Comparison of ENCODE assay signal across 1 cellular context in genomic region chr2:22694856-22695255, GRCh38.
TF ChIP-seq lines count a peak whose summit lies in the region.

No MANE protein-coding gene starts in this region.

TF ChIP-seq in GM23338, 12 proteins besides CTCF, POLR2A, EP300 and RAD21 (continued from another document):
- peak; percentile 75; the same call in 1 of the 2 replicates for TF ChIP-seq ZNF462 (CRISPR knock-in tag; IDR thresholded peaks at IDR 0.05)
- TF ChIP-seq, protein P1, sequence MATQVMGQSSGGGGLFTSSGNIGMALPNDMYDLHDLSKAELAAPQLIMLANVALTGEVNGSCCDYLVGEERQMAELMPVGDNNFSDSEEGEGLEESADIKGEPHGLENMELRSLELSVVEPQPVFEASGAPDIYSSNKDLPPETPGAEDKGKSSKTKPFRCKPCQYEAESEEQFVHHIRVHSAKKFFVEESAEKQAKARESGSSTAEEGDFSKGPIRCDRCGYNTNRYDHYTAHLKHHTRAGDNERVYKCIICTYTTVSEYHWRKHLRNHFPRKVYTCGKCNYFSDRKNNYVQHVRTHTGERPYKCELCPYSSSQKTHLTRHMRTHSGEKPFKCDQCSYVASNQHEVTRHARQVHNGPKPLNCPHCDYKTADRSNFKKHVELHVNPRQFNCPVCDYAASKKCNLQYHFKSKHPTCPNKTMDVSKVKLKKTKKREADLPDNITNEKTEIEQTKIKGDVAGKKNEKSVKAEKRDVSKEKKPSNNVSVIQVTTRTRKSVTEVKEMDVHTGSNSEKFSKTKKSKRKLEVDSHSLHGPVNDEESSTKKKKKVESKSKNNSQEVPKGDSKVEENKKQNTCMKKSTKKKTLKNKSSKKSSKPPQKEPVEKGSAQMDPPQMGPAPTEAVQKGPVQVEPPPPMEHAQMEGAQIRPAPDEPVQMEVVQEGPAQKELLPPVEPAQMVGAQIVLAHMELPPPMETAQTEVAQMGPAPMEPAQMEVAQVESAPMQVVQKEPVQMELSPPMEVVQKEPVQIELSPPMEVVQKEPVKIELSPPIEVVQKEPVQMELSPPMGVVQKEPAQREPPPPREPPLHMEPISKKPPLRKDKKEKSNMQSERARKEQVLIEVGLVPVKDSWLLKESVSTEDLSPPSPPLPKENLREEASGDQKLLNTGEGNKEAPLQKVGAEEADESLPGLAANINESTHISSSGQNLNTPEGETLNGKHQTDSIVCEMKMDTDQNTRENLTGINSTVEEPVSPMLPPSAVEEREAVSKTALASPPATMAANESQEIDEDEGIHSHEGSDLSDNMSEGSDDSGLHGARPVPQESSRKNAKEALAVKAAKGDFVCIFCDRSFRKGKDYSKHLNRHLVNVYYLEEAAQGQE (IDR thresholded peaks at IDR 0.05; ENCODE audit: unreplicated experiment) = no peak
- TF ChIP-seq EZH2phosphoT487 (IDR thresholded peaks at IDR 0.05; ENCODE audit: unreplicated experiment) = no peak
- no peak for TF ChIP-seq ETS1 (IDR thresholded peaks at IDR 0.05)
- no peak for TF ChIP-seq ZNF331 (CRISPR knock-in tag; IDR thresholded peaks at IDR 0.05; ENCODE audit: low read depth)
- TF ChIP-seq POLR2AphosphoS5 (IDR thresholded peaks at IDR 0.05; ENCODE audit: low read depth) = no peak
- no peak for TF ChIP-seq JUNB (IDR thresholded peaks at IDR 0.05; ENCODE audit: unreplicated experiment)
- no peak for TF ChIP-seq NANOG (IDR thresholded peaks at IDR 0.05; ENCODE audit: borderline replicate concordance)
- no peak for TF ChIP-seq STAT1 (IDR thresholded peaks at IDR 0.05; ENCODE audit: unreplicated experiment)
